In genomic region chr13:38350114-38350617, GRCh38 we compare ENCODE assay signal across 8 cellular contexts. TPM values are rescaled to one million over a fixed set of nuclear protein-coding genes. Genes with fewer than 3 reads are reported as not detected.
A peak's percentile ranks its signal among the peaks of the same experiment; 100 is the strongest.
DNase-seq lines count a peak whose midpoint lies in the region; ATAC-seq and TF ChIP-seq lines count a peak whose summit lies in the region.

No MANE protein-coding gene starts in this region.

- no peaks in the 10 kb centered on the region for H3K27me3 ChIP-seq in CD8-positive, alpha-beta T cell (ENCODE audit: insufficient read depth, low read length)

- peak overlapping the region; percentile 82 for H3K4me3 ChIP-seq in CD8-positive, alpha-beta T cell (ENCODE audit: low read depth, low read length)

- H3K9me3 Mint-ChIP-seq in CD8-positive, alpha-beta T cell = no peaks in the 10 kb centered on the region
- H3K9me3 Mint-ChIP-seq in T-cell (no peaks in the 10 kb centered on the region), brain (no peaks in the 10 kb centered on the region)

- TF ChIP-seq CTCF in CD8-positive, alpha-beta T cell (IDR thresholded peaks at IDR 0.05) = no peak
- no peak for TF ChIP-seq CTCF in brain (conservative IDR thresholded peaks at IDR 0.05)

- CTCF ChIA-PET in CD8-positive, alpha-beta T cell (lab: Charles Lee) = interaction anchor here (0.6 kb wide), 1 partner anchor 667 kb away, joined by 4 read pairs; no protein-coding TSS in a partner anchor
- CTCF ChIA-PET in T-cell (lab: Charles Lee) = no interaction called here

- ATAC-seq in CD8-positive, alpha-beta T cell = peak; percentile 15
- ATAC-seq in GM19463 (IDR thresholded peaks at IDR 0.05; ENCODE audit: unreplicated experiment) (peak; percentile 29), HG03575 (IDR thresholded peaks at IDR 0.05; ENCODE audit: extremely low read depth, insufficient number of reproducible peaks, low FRiP score, unreplicated experiment) (peak; percentile 12), T-cell (replicated peaks in 1 of 4) (peak; percentile 7 to 21 (median 14))

- H3K4me3 Mint-ChIP-seq in CD8-positive, alpha-beta T cell = peak overlapping the region; percentile 99
- H3K4me3 Mint-ChIP-seq in T-cell (peak overlapping the region; percentile 96 to 99 (median 97)), brain (peak overlapping the region; percentile 97 to 100 (median 99))

- H3K27me3 Mint-ChIP-seq in CD8-positive, alpha-beta T cell (ENCODE audit: low read depth) = no peaks in the 10 kb centered on the region
- no peaks in the 10 kb centered on the region for H3K27me3 Mint-ChIP-seq in T-cell
- peaks cover 12% of the 10 kb centered on the region for H3K27me3 Mint-ChIP-seq in brain

- peaks cover 34% of the 10 kb centered on the region for H3K36me3 Mint-ChIP-seq in CD8-positive, alpha-beta T cell
- H3K36me3 Mint-ChIP-seq in T-cell (peaks cover 25% of the 10 kb centered on the region), brain (peaks cover 36% of the 10 kb centered on the region)

- H3K4me1 Mint-ChIP-seq in CD8-positive, alpha-beta T cell (ENCODE audit: low read depth) = peaks cover 42% of the 10 kb centered on the region
- peaks cover 39 to 46% (median 45%) of the 10 kb centered on the region in 3 donors for H3K4me1 Mint-ChIP-seq in T-cell
- peaks cover 63% of the 10 kb centered on the region for H3K4me1 Mint-ChIP-seq in brain

- peaks cover 21% of the 10 kb centered on the region for H3K4me1 ChIP-seq in CD8-positive, alpha-beta T cell (ENCODE audit: insufficient read depth, low read length)

- intact Hi-C loops in CD8-positive, alpha-beta T cell (cut with DNase I, micrococcal nuclease) = loop anchor here in 1 of 2 experiments (5.0 kb wide), 1 partner anchor 1533 kb away; the partner anchor contains the start of gene RFXAP

- H3K27ac ChIP-seq in CD8-positive, alpha-beta T cell (ENCODE audit: low read depth, low read length) = peak overlapping the region; percentile 85

- H3K9me3 ChIP-seq in CD8-positive, alpha-beta T cell (ENCODE audit: low read length) = no peaks in the 10 kb centered on the region

- H3K36me3 ChIP-seq in CD8-positive, alpha-beta T cell (ENCODE audit: insufficient read depth, low read length) = no peaks in the 10 kb centered on the region

- DNase-seq in CD8-positive, alpha-beta T cell = peak in 6 of 7 experiments; percentile 5 to 50 (median 30)
- DNase-seq in T-cell (peak in 28 of 34 experiments; percentile 4 to 46 (median 22)), iris pigment epithelial cell (ENCODE audit: low read depth) (peak; percentile 67), hippocampal formation (lab: John Stamatoyannopoulos, UW) (no peak)
- peak; percentile 72 for DNase-seq in stimulated activated CD4-positive, alpha-beta T cell treated with anti-CD3 and anti-CD28 coated beads, Interleukin-15, amount 100 ng/mL, for 24 hours

- POLR2A ChIA-PET in CD8-positive, alpha-beta T cell (lab: Charles Lee) = interaction anchor here (1.0 to 2.0 kb wide), 5 partner anchors 8 to 688 kb away, joined by 3 to 15 read pairs (median 3); partner anchors contain the start of genes NHLRC3 and PROSER1
- POLR2A ChIA-PET in T-cell (lab: Charles Lee) = interaction anchor here (0.6 to 1.3 kb wide), 5 partner anchors 8 to 1290 kb away, joined by 3 to 7 read pairs (median 4); no protein-coding TSS in a partner anchor

- peak overlapping the region; percentile 99 for H3K27ac Mint-ChIP-seq in CD8-positive, alpha-beta T cell
- peak overlapping the region; percentile 92 to 97 for H3K27ac Mint-ChIP-seq in T-cell
- H3K27ac Mint-ChIP-seq in brain = peak overlapping the region; percentile 97 to 100 (median 99)

RNA-seq across cellular contexts. Expression of gene UFM1, which starts 0.5 kb away (rescaled TPM):
- 10 to 100 TPM; 94.0 to 97.0 TPM for total RNA-seq in CD8-positive, alpha-beta T cell
- 10 to 100 TPM; 54.2 to 72.7 (median 59.7) TPM for total RNA-seq in T-cell
- polyA plus RNA-seq in brain (ENCODE audit: insufficient read depth, low read depth, low replicate concordance) = 9.7 TPM

Comparison
In these comparisons a context has a peak if more than half of its experiments do, and no peak if none do; other contexts are left out.
1. DNase-seq: peak in CD8-positive, alpha-beta T cell (6 of 7), T-cell (28 of 34), iris pigment epithelial cell (single experiment) and stimulated activated CD4-positive, alpha-beta T cell treated with anti-CD3 and anti-CD28 coated beads, Interleukin-15, amount 100 ng/mL, for 24 hours (single experiment); none in hippocampal formation (0 of 2).
2. Peak in every context shown above with its lines, with median percentiles within 50 percentile points of each other: ATAC-seq, H3K27ac Mint-ChIP-seq and H3K4me3 Mint-ChIP-seq.